Comparison of ENCODE assay signal across 1 cellular context in genomic region chr20:31597483-31597858, GRCh38.
TF ChIP-seq lines count a peak whose summit lies in the region.

No MANE protein-coding gene starts in this region.

TF ChIP-seq in IMR-90, 13 proteins besides CTCF, POLR2A, EP300 and RAD21:
- TF ChIP-seq RFX5 (IDR thresholded peaks at IDR 0.05; ENCODE audit: low read depth, low read length) (no peak), CHD1 (IDR thresholded peaks at IDR 0.05; ENCODE audit: low read depth, low read length) (no peak), RCOR1 (IDR thresholded peaks at IDR 0.05; ENCODE audit: insufficient replicate concordance, low read length) (no peak), FOS (IDR thresholded peaks at IDR 0.05; ENCODE audit: low read depth, low read length) (no peak), MAFK (IDR thresholded peaks at IDR 0.05; ENCODE audit: low read depth, low read length) (no peak), NFE2L2 (IDR thresholded peaks at IDR 0.05; ENCODE audit: low read depth, low read length) (no peak), MAZ (IDR thresholded peaks at IDR 0.05; ENCODE audit: borderline replicate concordance, low read depth, low read length) (no peak), ELK1 (IDR thresholded peaks at IDR 0.05; ENCODE audit: borderline replicate concordance, low read depth, low read length) (no peak), USF2 (IDR thresholded peaks at IDR 0.05; ENCODE audit: low read depth, low read length) (no peak), MXI1 (IDR thresholded peaks at IDR 0.05; ENCODE audit: borderline replicate concordance, low read depth, low read length) (no peak), CEBPB (IDR thresholded peaks at IDR 0.05; ENCODE audit: low read depth, low read length) (no peak), SMC3 (IDR thresholded peaks at IDR 0.05; ENCODE audit: low read depth, low read length) (no peak), BHLHE40 (IDR thresholded peaks at IDR 0.05; ENCODE audit: low read depth, low read length) (no peak)
